In genomic region chr6:169214789-169215188, GRCh38 we compare ENCODE assay signal across 8 cellular contexts. TPM values are rescaled to one million over a fixed set of nuclear protein-coding genes. Genes with fewer than 3 reads are reported as not detected.
DNase-seq lines count a peak whose midpoint lies in the region; ATAC-seq, FAIRE-seq and TF ChIP-seq lines count a peak whose summit lies in the region.
"Not testable (repeated sequence)": the region's sequence is repeated elsewhere in the genome, so short reads cannot be mapped to it uniquely, and the experiment has no call there.

No MANE protein-coding gene starts in this region.

- WGBS in H1 (ENCODE audit: extremely low coverage in 1 of 2, insufficient coverage in 1 of 2, insufficient read length in 1 of 2, insufficient replicate concordance in 2 of 2, low coverage in 1 of 2, low lambda C conversion rate in 2 of 2, missing lambda C conversion rate in 1 of 2), 2 experiments: 81% methylated on average over 3 of the region's 3 CpGs; no CpG with 5 or more reads in 1 of the 2 experiments

- H3K79me2 ChIP-seq in H1 (ENCODE audit: control insufficient read depth in 1 of 2, insufficient read depth in 2 of 2, low read length in 2 of 2): not testable (repeated sequence)

- H3K9ac ChIP-seq in adipocyte (ENCODE audit: low read length) (peak overlapping the region; percentile 91), muscle layer of colon (ENCODE audit: low read length) (peak overlapping the region; percentile 36)
- H3K9ac ChIP-seq in H1 (replicated peaks in 1 of 4; ENCODE audit: extremely low read depth in 1 of 4, low read depth in 3 of 4, low read length in 3 of 4); skeletal muscle tissue (ENCODE audit: low read depth in 1 of 3, low read length in 3 of 3): not testable (repeated sequence)

- H3K27ac ChIP-seq in H1 (ENCODE audit: low read depth, low read length): not testable (repeated sequence)
- H3K27ac ChIP-seq in muscle layer of colon (ENCODE audit: low read depth, low read length): peak overlapping the region; percentile 95
- H3K27ac ChIP-seq in skeletal muscle tissue (ENCODE audit: low read depth, low read length): peak overlapping the region; percentile 71

- peaks cover 41% of the 10 kb centered on the region for H3K36me3 ChIP-seq in adipocyte (ENCODE audit: control insufficient read depth, insufficient read depth, low read length, severe bottlenecking)
- H3K36me3 ChIP-seq in H1 (ENCODE audit: control insufficient read depth in 2 of 4, insufficient read depth in 4 of 4, low read length in 3 of 4): peaks cover 0 to 10% (median under 1%) of the 10 kb centered on the region in 4 experiments; a peak in 3 of 8 replicates
- H3K36me3 ChIP-seq in muscle layer of colon (ENCODE audit: insufficient read depth, low read length); skeletal muscle tissue (ENCODE audit: control insufficient read depth in 3 of 3, insufficient read depth in 3 of 3, low read length in 3 of 3): not testable (repeated sequence)

- not testable (repeated sequence) for TF ChIP-seq POLR2A in H1 (IDR thresholded peaks at IDR 0.05; ENCODE audit: control extremely low read depth in 1 of 2, low read depth in 2 of 2, low read length in 2 of 2)

- not testable (repeated sequence) for TF ChIP-seq RAD21 in H1 (IDR thresholded peaks at IDR 0.05 in 1 of 2, conservative IDR thresholded peaks at IDR 0.05 in 1 of 2; ENCODE audit: low read depth in 2 of 2, low read length in 2 of 2)

- H3K23me2 ChIP-seq in H1 (ENCODE audit: low read depth, low read length): peaks cover 15% of the 10 kb centered on the region; the same call in 1 of the 2 replicates

- in situ Hi-C loops in ACHN (cut with HindIII; ENCODE audit: low pct_ligation_motif_present, low pct_unique_long_range_greater_than_20kb, low sequenced_read_pairs): not testable (repeated sequence)

- not testable (repeated sequence) for H3K23ac ChIP-seq in H1 (ENCODE audit: insufficient read length)

- not testable (repeated sequence) for TF ChIP-seq CTCF in HFF-Myc (IDR thresholded peaks at IDR 0.05; ENCODE audit: low read depth, low read length, missing control alignments); H1 (IDR thresholded peaks at IDR 0.05; ENCODE audit: control extremely low read depth in 1 of 3, insufficient read depth in 1 of 3, low read depth in 1 of 3, low read length in 3 of 3)

- peak; percentile 16 for DNase-seq in ACHN
- DNase-seq in HFF-Myc (ENCODE audit: extremely low read depth, low read depth): peak; percentile 53
- peak; percentile 87 for DNase-seq in RKO (ENCODE audit: low spot score)
- peak; percentile 96 for DNase-seq in adipocyte (ENCODE audit: low read depth)
- not testable (repeated sequence) for DNase-seq in H1 (ENCODE audit: low read depth in 1 of 2, low spot score in 2 of 2); left ventricle myocardium superior

- H3K14ac ChIP-seq in H1 (ENCODE audit: insufficient read length): not testable (repeated sequence)

- not testable (repeated sequence) for H2BK12ac ChIP-seq in H1 (ENCODE audit: low read depth, low read length)

- not testable (repeated sequence) for H2BK5ac ChIP-seq in H1 (ENCODE audit: low read depth, low read length)

- H3K4ac ChIP-seq in H1 (replicated peaks; ENCODE audit: insufficient read length, low read depth, low read length): not testable (repeated sequence)

- POLR2A ChIA-PET in H1 (lab: Charles Lee; ENCODE audit: partially characterized antibody): interaction anchor here (1.2 to 1.9 kb wide), 3 partner anchors 13 to 36 kb away, joined by 3 to 5 read pairs (median 4); no protein-coding TSS in a partner anchor

- not testable (repeated sequence) for H2BK15ac ChIP-seq in H1 (ENCODE audit: low read length)

- not testable (repeated sequence) for H3K27me3 ChIP-seq in adipocyte (replicated peaks; ENCODE audit: control insufficient read depth, insufficient read depth, low read length); H1 (replicated peaks in 1 of 4; ENCODE audit: control insufficient read depth in 3 of 4, extremely low read depth in 1 of 4, insufficient read depth in 3 of 4, low read length in 3 of 4); muscle layer of colon (ENCODE audit: control insufficient read depth in 1 of 2, insufficient read depth in 2 of 2, low read length in 2 of 2); skeletal muscle tissue (ENCODE audit: control insufficient read depth in 3 of 3, insufficient read depth in 3 of 3, low read length in 3 of 3)

- H3K18ac ChIP-seq in H1 (ENCODE audit: extremely low read depth, low read length): not testable (repeated sequence)

- H2AFZ ChIP-seq in H1 (ENCODE audit: low read length): not testable (repeated sequence)

- H4K91ac ChIP-seq in H1 (replicated peaks; ENCODE audit: insufficient read length, low read length): not testable (repeated sequence)

- H3K9me3 ChIP-seq in adipocyte (ENCODE audit: control insufficient read depth, low read length); H1 (ENCODE audit: insufficient read depth in 2 of 2, low read depth in 1 of 2, low read length in 1 of 2); muscle layer of colon (ENCODE audit: low read length); skeletal muscle tissue (ENCODE audit: control insufficient read depth in 3 of 3, low read length in 3 of 3): not testable (repeated sequence)

- not testable (repeated sequence) for H4K8ac ChIP-seq in H1 (ENCODE audit: extremely low read depth, insufficient read depth, low read length)

- intact Hi-C loops in left ventricle myocardium superior (cut with micrococcal nuclease): not testable (repeated sequence)

- TF ChIP-seq EP300 in H1 (IDR thresholded peaks at IDR 0.05; ENCODE audit: borderline replicate concordance in 1 of 2, low read depth in 2 of 2, low read length in 2 of 2): not testable (repeated sequence)

- not testable (repeated sequence) for H2BK120ac ChIP-seq in H1 (replicated peaks; ENCODE audit: low read depth, low read length)

- not testable (repeated sequence) for H4K5ac ChIP-seq in H1 (ENCODE audit: insufficient read length, low read depth, low read length)

- H3K79me1 ChIP-seq in H1 (ENCODE audit: low read depth, low read length): not testable (repeated sequence)

- not testable (repeated sequence) for H2AK5ac ChIP-seq in H1 (ENCODE audit: low read depth, low read length)

- CTCF ChIA-PET in H1 (lab: Charles Lee; ENCODE audit: partially characterized antibody): interaction anchor here (0.7 to 1.1 kb wide), 4 partner anchors 13 to 324 kb away, joined by 3 to 4 read pairs (median 3); no protein-coding TSS in a partner anchor

- H4K20me1 ChIP-seq in H1 (replicated peaks in 1 of 2; ENCODE audit: control insufficient read depth in 1 of 2, insufficient read depth in 2 of 2, low read length in 2 of 2): not testable (repeated sequence)

- not testable (repeated sequence) for H3K4me2 ChIP-seq in H1 (ENCODE audit: insufficient read depth in 1 of 2, low read depth in 2 of 2, low read length in 2 of 2)

- not testable (repeated sequence) for H3K56ac ChIP-seq in H1 (replicated peaks; ENCODE audit: insufficient read length, low read depth, low read length)

- H3K4me1 ChIP-seq in adipocyte (ENCODE audit: control insufficient read depth, insufficient read depth, low read length): peaks cover 52% of the 10 kb centered on the region
- not testable (repeated sequence) for H3K4me1 ChIP-seq in H1 (replicated peaks in 1 of 4; ENCODE audit: control insufficient read depth in 3 of 4, insufficient read depth in 4 of 4, low read length in 3 of 4)
- peaks cover 27% of the 10 kb centered on the region for H3K4me1 ChIP-seq in muscle layer of colon (ENCODE audit: insufficient read depth, low read length)
- peaks cover 13 to 16% (median 13%) of the 10 kb centered on the region in 3 donors for H3K4me1 ChIP-seq in skeletal muscle tissue (ENCODE audit: control insufficient read depth in 3 of 3, insufficient read depth in 3 of 3, low read length in 3 of 3)

- peak; percentile 72 for ATAC-seq in left ventricle myocardium superior

- H3K4me3 ChIP-seq in HFF-Myc (replicated peaks; ENCODE audit: low read depth, low read length); H1 (ENCODE audit: extremely low read depth in 1 of 4, insufficient read depth in 2 of 4, low read depth in 3 of 4, low read length in 4 of 4); muscle layer of colon (ENCODE audit: low read depth in 1 of 2, low read length in 2 of 2); skeletal muscle tissue (ENCODE audit: low read length in 3 of 3): not testable (repeated sequence)
- H3K4me3 ChIP-seq in adipocyte (ENCODE audit: low read length): peak overlapping the region; percentile 64

- 0 out of 2 replicates have a peak overlapping the region, but pooled peaks have one; percentile 61 for H2BK20ac ChIP-seq in H1 (ENCODE audit: low read length)

- FAIRE-seq in H1 (lab: Jason Lieb, UNC): not testable (repeated sequence)

RNA-seq across cellular contexts. Expression of gene THBS2, which starts 38.9 kb away (rescaled TPM):
- total RNA-seq in H1 (2021; fragmentation: NEBNext Ultra II Directional; extraction: Animal tissue kit (Norgen Biotek cat#: 25700)): 22.5 and 23.3 TPM in 2 replicates
- polyA plus RNA-seq in H1 (2011; rRNA removed): 11.0 and 14.5 TPM in 2 replicates
- polyA plus RNA-seq in H1 (2011; cell fraction: cytosol; rRNA removed): 13.2 TPM
- 33.1 TPM for polyA plus RNA-seq in H1 (2011; cell fraction: nucleus; rRNA removed)
- 9.6 to 12.8 TPM (median 11.3 TPM) in 4 replicates for polyA plus RNA-seq in H1 (2012, experiment 1 of 2)
- polyA plus RNA-seq in H1 (2012, experiment 2 of 2): 3.1 TPM
- 21.3 TPM for polyA plus RNA-seq in H1 (2013, experiment 1 of 2)
- 17.4 TPM for polyA plus RNA-seq in H1 (2013, experiment 2 of 2)
- polyA minus RNA-seq in H1 (2011; rRNA and poly(A)+ RNA removed): 23.9 and 27.8 TPM in 2 replicates
- 17.0 TPM for polyA minus RNA-seq in H1 (2011; cell fraction: cytosol; rRNA and poly(A)+ RNA removed)
- 19.3 TPM for polyA minus RNA-seq in H1 (2011; cell fraction: nucleus; rRNA and poly(A)+ RNA removed)
- total RNA-seq in left ventricle myocardium superior (10.7 TPM), skeletal muscle tissue (76.2 TPM)
